ENCODE assay signal across 1 cellular context in genomic region chr1:224113918-224114786, GRCh38.
TF ChIP-seq lines count a peak whose summit lies in the region.

Gene FBXO28 (plus strand): TSS chr1:224114111. CDS start chr1:224114130, 19 bp downstream.

TF ChIP-seq in K562, 482 proteins besides CTCF, POLR2A, EP300 and RAD21 (continued from another document and continues in another):
- TF ChIP-seq, protein P1, sequence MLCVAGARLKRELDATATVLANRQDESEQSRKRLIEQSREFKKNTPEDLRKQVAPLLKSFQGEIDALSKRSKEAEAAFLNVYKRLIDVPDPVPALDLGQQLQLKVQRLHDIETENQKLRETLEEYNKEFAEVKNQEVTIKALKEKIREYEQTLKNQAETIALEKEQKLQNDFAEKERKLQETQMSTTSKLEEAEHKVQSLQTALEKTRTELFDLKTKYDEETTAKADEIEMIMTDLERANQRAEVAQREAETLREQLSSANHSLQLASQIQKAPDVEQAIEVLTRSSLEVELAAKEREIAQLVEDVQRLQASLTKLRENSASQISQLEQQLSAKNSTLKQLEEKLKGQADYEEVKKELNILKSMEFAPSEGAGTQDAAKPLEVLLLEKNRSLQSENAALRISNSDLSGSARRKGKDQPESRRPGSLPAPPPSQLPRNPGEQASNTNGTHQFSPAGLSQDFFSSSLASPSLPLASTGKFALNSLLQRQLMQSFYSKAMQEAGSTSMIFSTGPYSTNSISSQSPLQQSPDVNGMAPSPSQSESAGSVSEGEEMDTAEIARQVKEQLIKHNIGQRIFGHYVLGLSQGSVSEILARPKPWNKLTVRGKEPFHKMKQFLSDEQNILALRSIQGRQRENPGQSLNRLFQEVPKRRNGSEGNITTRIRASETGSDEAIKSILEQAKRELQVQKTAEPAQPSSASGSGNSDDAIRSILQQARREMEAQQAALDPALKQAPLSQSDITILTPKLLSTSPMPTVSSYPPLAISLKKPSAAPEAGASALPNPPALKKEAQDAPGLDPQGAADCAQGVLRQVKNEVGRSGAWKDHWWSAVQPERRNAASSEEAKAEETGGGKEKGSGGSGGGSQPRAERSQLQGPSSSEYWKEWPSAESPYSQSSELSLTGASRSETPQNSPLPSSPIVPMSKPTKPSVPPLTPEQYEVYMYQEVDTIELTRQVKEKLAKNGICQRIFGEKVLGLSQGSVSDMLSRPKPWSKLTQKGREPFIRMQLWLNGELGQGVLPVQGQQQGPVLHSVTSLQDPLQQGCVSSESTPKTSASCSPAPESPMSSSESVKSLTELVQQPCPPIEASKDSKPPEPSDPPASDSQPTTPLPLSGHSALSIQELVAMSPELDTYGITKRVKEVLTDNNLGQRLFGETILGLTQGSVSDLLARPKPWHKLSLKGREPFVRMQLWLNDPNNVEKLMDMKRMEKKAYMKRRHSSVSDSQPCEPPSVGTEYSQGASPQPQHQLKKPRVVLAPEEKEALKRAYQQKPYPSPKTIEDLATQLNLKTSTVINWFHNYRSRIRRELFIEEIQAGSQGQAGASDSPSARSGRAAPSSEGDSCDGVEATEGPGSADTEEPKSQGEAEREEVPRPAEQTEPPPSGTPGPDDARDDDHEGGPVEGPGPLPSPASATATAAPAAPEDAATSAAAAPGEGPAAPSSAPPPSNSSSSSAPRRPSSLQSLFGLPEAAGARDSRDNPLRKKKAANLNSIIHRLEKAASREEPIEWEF (CRISPR knock-in tag; IDR thresholded peaks at IDR 0.05) = no peak
- TF ChIP-seq ATF6 (CRISPR knock-in tag; IDR thresholded peaks at IDR 0.05) = peak; percentile 76; the same call in 1 of the 2 replicates
- no peak for TF ChIP-seq ZKSCAN3 (CRISPR knock-in tag; IDR thresholded peaks at IDR 0.05)
- no peak for TF ChIP-seq GTF2F1 (IDR thresholded peaks at IDR 0.05; ENCODE audit: low read depth, low read length)
- no peak for TF ChIP-seq DEAF1 (CRISPR knock-in tag; IDR thresholded peaks at IDR 0.05)
- TF ChIP-seq SMARCA4 (IDR thresholded peaks at IDR 0.05) = no peak
- peak; percentile 72 for TF ChIP-seq HMGN3 (IDR thresholded peaks at IDR 0.05; ENCODE audit: borderline replicate concordance, extremely low read depth, insufficient read length, low read depth, low read length)
- peak; percentile 99 for TF ChIP-seq ZBTB40 (IDR thresholded peaks at IDR 0.05)
- no peak for TF ChIP-seq ZBTB40 (CRISPR knock-in tag; IDR thresholded peaks at IDR 0.05)
- peak; percentile 73 for TF ChIP-seq CTBP1 (IDR thresholded peaks at IDR 0.05; ENCODE audit: borderline replicate concordance)
- TF ChIP-seq FOXJ2 (tag; IDR thresholded peaks at IDR 0.05) = no peak
- TF ChIP-seq OTX1 (CRISPR knock-in tag; IDR thresholded peaks at IDR 0.05) = peak; percentile 62; the same call in 1 of the 2 replicates
- TF ChIP-seq, protein P2, sequence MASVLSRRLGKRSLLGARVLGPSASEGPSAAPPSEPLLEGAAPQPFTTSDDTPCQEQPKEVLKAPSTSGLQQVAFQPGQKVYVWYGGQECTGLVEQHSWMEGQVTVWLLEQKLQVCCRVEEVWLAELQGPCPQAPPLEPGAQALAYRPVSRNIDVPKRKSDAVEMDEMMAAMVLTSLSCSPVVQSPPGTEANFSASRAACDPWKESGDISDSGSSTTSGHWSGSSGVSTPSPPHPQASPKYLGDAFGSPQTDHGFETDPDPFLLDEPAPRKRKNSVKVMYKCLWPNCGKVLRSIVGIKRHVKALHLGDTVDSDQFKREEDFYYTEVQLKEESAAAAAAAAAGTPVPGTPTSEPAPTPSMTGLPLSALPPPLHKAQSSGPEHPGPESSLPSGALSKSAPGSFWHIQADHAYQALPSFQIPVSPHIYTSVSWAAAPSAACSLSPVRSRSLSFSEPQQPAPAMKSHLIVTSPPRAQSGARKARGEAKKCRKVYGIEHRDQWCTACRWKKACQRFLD (CRISPR knock-in tag; IDR thresholded peaks at IDR 0.05) = no peak
- TF ChIP-seq SUPT5H (IDR thresholded peaks at IDR 0.05) = peak; percentile 99
- TF ChIP-seq ZNF311 (CRISPR knock-in tag; IDR thresholded peaks at IDR 0.05) = no peak
- TF ChIP-seq MED1 (CRISPR knock-in tag; IDR thresholded peaks at IDR 0.05; ENCODE audit: borderline replicate concordance) = no peak
- TF ChIP-seq BHLHE40 (IDR thresholded peaks at IDR 0.05; ENCODE audit: low read length) = peak; percentile 52
- no peak for TF ChIP-seq BCL6 (CRISPR knock-in tag; IDR thresholded peaks at IDR 0.05)
- no peak for TF ChIP-seq LCOR (CRISPR knock-in tag; IDR thresholded peaks at IDR 0.05)
- no peak for TF ChIP-seq CHCHD3 (CRISPR knock-in tag; IDR thresholded peaks at IDR 0.05)
- TF ChIP-seq TBL1XR1 (IDR thresholded peaks at IDR 0.05; ENCODE audit: low read length in 2 of 2) = peak in 1 of 2 experiments; percentile 55; a peak in 1 of 4 replicates
- peak; percentile 39 for TF ChIP-seq ZFP36 (IDR thresholded peaks at IDR 0.05; ENCODE audit: low read depth, low read length, partially characterized antibody)
- peak; percentile 40 to 52; a peak in 3 of 4 replicates for TF ChIP-seq SIX5 (IDR thresholded peaks at IDR 0.05; ENCODE audit: borderline replicate concordance in 1 of 2, insufficient read depth in 1 of 2, low read depth in 1 of 2, low read length in 2 of 2)
- TF ChIP-seq, protein P3, sequence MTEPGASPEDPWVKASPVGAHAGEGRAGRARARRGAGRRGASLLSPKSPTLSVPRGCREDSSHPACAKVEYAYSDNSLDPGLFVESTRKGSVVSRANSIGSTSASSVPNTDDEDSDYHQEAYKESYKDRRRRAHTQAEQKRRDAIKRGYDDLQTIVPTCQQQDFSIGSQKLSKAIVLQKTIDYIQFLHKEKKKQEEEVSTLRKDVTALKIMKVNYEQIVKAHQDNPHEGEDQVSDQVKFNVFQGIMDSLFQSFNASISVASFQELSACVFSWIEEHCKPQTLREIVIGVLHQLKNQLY (CRISPR knock-in tag; conservative IDR thresholded peaks at IDR 0.05) = no peak
- peak; percentile 99 for TF ChIP-seq POLR2AphosphoS5 (IDR thresholded peaks at IDR 0.05; ENCODE audit: control insufficient read depth, insufficient read depth, low read depth, low read length)
- TF ChIP-seq ZNF282 (CRISPR knock-in tag; IDR thresholded peaks at IDR 0.05) = no peak
- no peak for TF ChIP-seq ARID3B (CRISPR knock-in tag; IDR thresholded peaks at IDR 0.05; ENCODE audit: borderline replicate concordance)
- no peak for TF ChIP-seq ZNF764 (CRISPR knock-in tag; IDR thresholded peaks at IDR 0.05; ENCODE audit: low read depth)
- TF ChIP-seq SAFB2 (IDR thresholded peaks at IDR 0.05; ENCODE audit: borderline replicate concordance, low read depth, low read length, severe bottlenecking) = no peak
- TF ChIP-seq RCOR1 (IDR thresholded peaks at IDR 0.05; ENCODE audit: borderline replicate concordance in 1 of 2, low read depth in 2 of 2, low read length in 2 of 2) = peak in 1 of 2 experiments; percentile 52; a peak in 1 of 4 replicates
- no peak for TF ChIP-seq SRSF7 (optimal IDR thresholded peaks at IDR 0.05; ENCODE audit: low read depth, low read length)
- no peak for TF ChIP-seq MYBL2 (IDR thresholded peaks at IDR 0.05; ENCODE audit: low read depth)
- no peak for TF ChIP-seq MYBL2 (CRISPR knock-in tag; IDR thresholded peaks at IDR 0.05; ENCODE audit: borderline replicate concordance)
- TF ChIP-seq ZNF512 (tag; IDR thresholded peaks at IDR 0.05) = no peak
- no peak for TF ChIP-seq TAL1 (IDR thresholded peaks at IDR 0.05)
